ENCODE assay signal across 23 cellular contexts in the genomic region with DNA sequence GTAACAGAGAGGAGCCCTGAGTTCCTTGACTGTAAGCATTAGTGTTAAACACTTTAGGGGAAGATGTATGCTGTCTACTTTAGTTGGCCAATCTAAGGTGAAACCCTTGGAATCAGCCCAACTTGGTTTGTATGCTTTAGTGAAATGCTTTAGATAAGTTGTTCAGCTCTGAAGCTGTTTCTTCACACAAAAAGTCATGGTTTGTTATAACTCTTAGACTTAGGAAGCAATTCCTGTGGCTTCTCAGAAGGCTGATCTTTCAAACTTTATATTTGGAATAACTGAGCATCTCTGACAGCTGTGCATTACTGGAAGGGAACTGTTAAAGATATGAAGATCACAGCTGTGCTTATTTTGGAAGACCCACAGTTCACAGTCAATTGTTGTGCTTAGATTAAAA.
"Had no signal": no experiment of that assay in that cellular context is flagged by ENCODE, and none has a peak within 500 bp of the region (broad histone marks: within the 10 kb centered on the region; RNA-seq: fewer than 3 reads in every experiment).

No MANE protein-coding gene starts in this region.

- H3K9ac ChIP-seq: parathyroid adenoma had no signal

- H3K36me3 ChIP-seq: ascending aorta, left ventricle myocardium inferior, neutrophil, stomach, suprapubic skin, transverse colon, uterus, WERI-Rb-1 had no signal

- H3K27me3 ChIP-seq: ascending aorta, hepatocyte, neutrophil, stomach, suprapubic skin, transverse colon, uterus had no signal

- H3K27ac ChIP-seq: ascending aorta, epithelial cell of prostate, hepatocyte, left ventricle myocardium inferior, neutrophil, parathyroid adenoma, skin epidermis, stomach, suprapubic skin, transverse colon, uterus, WERI-Rb-1 had no signal

- H3K9me3 ChIP-seq: neutrophil, suprapubic skin, transverse colon, uterus had no signal

- H3K4me3 ChIP-seq: ascending aorta, hepatocyte, left ventricle myocardium inferior, skin epidermis, stomach, suprapubic skin, transverse colon, uterus had no signal

- H3K4me1 ChIP-seq: left ventricle myocardium inferior, parathyroid adenoma, suprapubic skin, uterus had no signal

- H2AFZ ChIP-seq: hepatocyte, parathyroid adenoma had no signal

- DNase-seq: activated CD4-positive, alpha-beta T cell treated with anti-CD3 and anti-CD28 coated beads, Interleukin-2, amount 10 ng/mL, durations not matched to agents 7 days and 5 days; activated CD4-positive, CD25-positive, alpha-beta regulatory T cell treated with anti-CD3 and anti-CD28 coated beads, Interleukin-2, amount 50 U/mL, for 72 hours; activated gamma-delta T cell treated with Interleukin-2 at 50 U/mL for 16 hours; activated T-cell treated with anti-CD3 and anti-CD28 coated beads, Interleukin-2, amount 50 U/mL, for 1 hour; cerebellar nuclear complex; glutamatergic neuron; immature natural killer cell; kidney glomerular epithelial cell; left ventricle myocardium inferior; right cardiac atrium; stimulated activated CD4-positive, alpha-beta T cell treated with anti-CD3 and anti-CD28 coated beads, Interleukin-15, amount 100 ng/mL, for 24 hours; stomach; T-helper 1 cell; transverse colon; uterus; WERI-Rb-1 had no signal

- H3K79me2 ChIP-seq: hepatocyte, parathyroid adenoma had no signal

- H3K4me2 ChIP-seq: hepatocyte had no signal
